In genomic region chr18:58822944-58823343, GRCh38 we compare ENCODE assay signal across 20 cellular contexts. TPM values are rescaled to one million over a fixed set of nuclear protein-coding genes. Genes with fewer than 3 reads are reported as not detected.
DNase-seq lines count a peak whose midpoint lies in the region; ATAC-seq and TF ChIP-seq lines count a peak whose summit lies in the region.
"Had no signal": no experiment of that assay in that cellular context is flagged by ENCODE, and none has a peak within 500 bp of the region (broad histone marks: within the 10 kb centered on the region; RNA-seq: fewer than 3 reads in every experiment).

No MANE protein-coding gene starts in this region.

- no peaks in the 10 kb centered on the region for H3K9me2 ChIP-seq in Loucy (replicated peaks; ENCODE audit: low read depth, low read length)
- no peaks in the 10 kb centered on the region for H3K9me2 ChIP-seq in hepatocyte (replicated peaks; ENCODE audit: insufficient read depth)

- no peak overlapping the region for H4K12ac ChIP-seq in trophoblast cell (ENCODE audit: low read depth, low read length)

- H3K4ac ChIP-seq in trophoblast cell (ENCODE audit: low read depth, low read length) = no peak overlapping the region

- no peak overlapping the region for H3K18ac ChIP-seq in trophoblast cell (ENCODE audit: low read length)

- DNase-seq in hepatocyte (ENCODE audit: low spot score) = no peak
- DNase-seq in neural crest cell (ENCODE audit: low read depth, low spot score) = no peak
- DNase-seq in trophoblast cell = peak; percentile 57 to 82
- DNase-seq in inferior parietal cortex (ENCODE audit: extremely low spot score) = no peak
- no peak for DNase-seq in body of pancreas
- DNase-seq in hypothalamus (lab: John Stamatoyannopoulos, UW) = no peak
- DNase-seq: 8988T; ACHN; BE2C; C1 segment of cervical spinal cord; Caco-2; Calu3; CD4-positive, alpha-beta T cell; CD8-positive, alpha-beta T cell; DMS79 treated with DMSO at 0.1 percent for 48 hours; GF-D8 had no signal

- no peak for TF ChIP-seq POLR2A in body of pancreas (IDR thresholded peaks at IDR 0.05)

- ATAC-seq in GM21515 (IDR thresholded peaks at IDR 0.05; ENCODE audit: unreplicated experiment) = no peak
- no peak for ATAC-seq in body of pancreas
- ATAC-seq: CD8-positive, alpha-beta T cell had no signal

- H3K4me3 Mint-ChIP-seq in neural crest cell = no peak overlapping the region
- H3K4me3 Mint-ChIP-seq: CD14-positive monocyte; CD4-positive, alpha-beta T cell; CD8-positive, alpha-beta T cell had no signal

- H4K20me1 ChIP-seq in Loucy (ENCODE audit: insufficient read depth, low read length, poor library complexity, severe bottlenecking) (no peaks in the 10 kb centered on the region), hepatocyte (ENCODE audit: insufficient read depth, poor library complexity, severe bottlenecking) (no peaks in the 10 kb centered on the region)

- peak overlapping the region; percentile 1 for H2BK12ac ChIP-seq in trophoblast cell (ENCODE audit: low read length)

- H3K36me3 ChIP-seq in Loucy (ENCODE audit: insufficient read depth, low read length) = no peaks in the 10 kb centered on the region
- no peaks in the 10 kb centered on the region for H3K36me3 ChIP-seq in hepatocyte (replicated peaks; ENCODE audit: insufficient read depth, low read depth)
- no peaks in the 10 kb centered on the region for H3K36me3 ChIP-seq in trophoblast cell (ENCODE audit: control insufficient read depth in 1 of 2, insufficient read depth in 2 of 2, low read length in 2 of 2)
- no peaks in the 10 kb centered on the region for H3K36me3 ChIP-seq in body of pancreas (replicated peaks in 1 of 2; ENCODE audit: insufficient read depth in 1 of 2, low read depth in 2 of 2)
- H3K36me3 ChIP-seq: BE2C, BLaER1 had no signal

- no peak overlapping the region for H3K14ac ChIP-seq in trophoblast cell (ENCODE audit: low read length)

- no peak for TF ChIP-seq CTCF in Loucy (conservative IDR thresholded peaks at IDR 0.05; ENCODE audit: low read length)
- no peak for TF ChIP-seq CTCF in hepatocyte (IDR thresholded peaks at IDR 0.05; ENCODE audit: poor library complexity)
- TF ChIP-seq CTCF in neural crest cell (conservative IDR thresholded peaks at IDR 0.05) = no peak
- no peak for TF ChIP-seq CTCF in body of pancreas (IDR thresholded peaks at IDR 0.05)

- H3K79me1 ChIP-seq in trophoblast cell (ENCODE audit: low read length) = peaks cover 6% of the 10 kb centered on the region

- H2BK120ac ChIP-seq in trophoblast cell (ENCODE audit: insufficient read depth, low read length, poor library complexity) = no peak overlapping the region

- H2AK5ac ChIP-seq in trophoblast cell (ENCODE audit: low read length) = no peak overlapping the region

- no peaks in the 10 kb centered on the region for H3K27me3 Mint-ChIP-seq in neural crest cell (ENCODE audit: low read depth)

- peak overlapping the region; percentile 48 for H3K27ac Mint-ChIP-seq in neural crest cell (ENCODE audit: unreplicated experiment)
- H3K27ac Mint-ChIP-seq: CD14-positive monocyte; CD4-positive, alpha-beta T cell; CD8-positive, alpha-beta T cell had no signal

- intact Hi-C loops in body of pancreas (cut with DNase I) = no loop called here

- peaks cover 36% of the 10 kb centered on the region for H3K4me1 Mint-ChIP-seq in neural crest cell
- H3K4me1 Mint-ChIP-seq: CD14-positive monocyte had no signal

- no peak overlapping the region for H2AFZ ChIP-seq in Loucy (ENCODE audit: low read length)
- H2AFZ ChIP-seq in hepatocyte = no peak overlapping the region
- no peak overlapping the region for H2AFZ ChIP-seq in trophoblast cell (ENCODE audit: insufficient read depth, low read length, poor library complexity)

- WGBS in hepatocyte (ENCODE audit: low lambda C conversion rate, missing lambda C conversion rate) = 80% methylated on average over 13 of the region's 13 CpGs
- WGBS in trophoblast cell (ENCODE audit: extremely low coverage, insufficient coverage, insufficient read length) = no CpG with 5 or more reads among the region's 13 CpGs
- WGBS in body of pancreas, 2 donors = 90 to 98% methylated on average over 13 of the region's 13 CpGs

- H3K4me3 ChIP-seq in Loucy (ENCODE audit: low read length, poor library complexity, severe bottlenecking) (no peak overlapping the region), hepatocyte (no peak overlapping the region), trophoblast cell (ENCODE audit: low read depth, low read length) (no peak overlapping the region), body of pancreas (no peak overlapping the region)
- H3K4me3 ChIP-seq: BLaER1 had no signal

- H3F3A ChIP-seq in Loucy (ENCODE audit: low read depth) = no peaks in the 10 kb centered on the region

- H3K9me3 ChIP-seq in Loucy (ENCODE audit: insufficient read depth, low read depth, low read length) = no peaks in the 10 kb centered on the region
- no peaks in the 10 kb centered on the region for H3K9me3 ChIP-seq in hepatocyte (ENCODE audit: low read depth)
- H3K9me3 ChIP-seq in trophoblast cell (ENCODE audit: insufficient read depth, low read depth, low read length) = no peaks in the 10 kb centered on the region
- no peaks in the 10 kb centered on the region for H3K9me3 ChIP-seq in body of pancreas
- H3K9me3 ChIP-seq: BE2C, Caco-2 had no signal

- H3K36me3 Mint-ChIP-seq in neural crest cell (ENCODE audit: low read depth) = no peaks in the 10 kb centered on the region
- H3K36me3 Mint-ChIP-seq: CD14-positive monocyte; CD8-positive, alpha-beta T cell had no signal

- no peak overlapping the region for H4K91ac ChIP-seq in trophoblast cell (ENCODE audit: low read depth, low read length)

- no peak overlapping the region for H3K9ac ChIP-seq in Loucy (ENCODE audit: low read depth, low read length, poor library complexity, severe bottlenecking)
- H3K9ac ChIP-seq in trophoblast cell (ENCODE audit: low read length) = no peak overlapping the region
- H3K9ac ChIP-seq: BLaER1 had no signal

- H3K27me3 ChIP-seq in Loucy (ENCODE audit: insufficient read depth, low read length, poor library complexity, severe bottlenecking) = peaks cover 87% of the 10 kb centered on the region
- H3K27me3 ChIP-seq in hepatocyte = no peaks in the 10 kb centered on the region
- no peaks in the 10 kb centered on the region for H3K27me3 ChIP-seq in trophoblast cell (ENCODE audit: insufficient read depth, low read length)
- no peaks in the 10 kb centered on the region for H3K27me3 ChIP-seq in body of pancreas
- H3K27me3 ChIP-seq: BE2C had no signal

- H4K8ac ChIP-seq in trophoblast cell (ENCODE audit: low read depth, low read length) = no peak overlapping the region

- H3K23ac ChIP-seq in trophoblast cell (ENCODE audit: low read length) = no peak overlapping the region

- H3K79me2 ChIP-seq in Loucy (ENCODE audit: insufficient read depth, low read length) (no peaks in the 10 kb centered on the region), hepatocyte (no peaks in the 10 kb centered on the region), trophoblast cell (ENCODE audit: control insufficient read depth, insufficient read depth, low read length, poor library complexity) (no peaks in the 10 kb centered on the region)

- no peak overlapping the region for H2BK5ac ChIP-seq in trophoblast cell (ENCODE audit: low read depth, low read length, poor library complexity)

- H3K4me2 ChIP-seq in Loucy (ENCODE audit: low read depth, low read length, poor library complexity, severe bottlenecking) (peak overlapping the region; percentile 46), hepatocyte (no peak overlapping the region), trophoblast cell (ENCODE audit: low read length) (no peak overlapping the region)
- H3K4me2 ChIP-seq: BLaER1 had no signal

- H3K4me1 ChIP-seq in Loucy (ENCODE audit: insufficient read depth, low read length, poor library complexity, severe bottlenecking) (peaks cover 3% of the 10 kb centered on the region), hepatocyte (ENCODE audit: insufficient read depth) (no peaks in the 10 kb centered on the region), trophoblast cell (ENCODE audit: control insufficient read depth in 1 of 2, insufficient read depth in 2 of 2, low read length in 2 of 2) (peaks cover 2 to 5% of the 10 kb centered on the region in 2 experiments), body of pancreas (no peaks in the 10 kb centered on the region)
- H3K4me1 ChIP-seq: BE2C, Caco-2 had no signal

- H3K27ac ChIP-seq in hepatocyte = peak overlapping the region; percentile 52
- H3K27ac ChIP-seq in trophoblast cell (ENCODE audit: low read depth, low read length) = no peak overlapping the region
- H3K27ac ChIP-seq in body of pancreas = no peak overlapping the region
- H3K27ac ChIP-seq: BLaER1 had no signal

- peaks cover 2% of the 10 kb centered on the region for H3K9me3 Mint-ChIP-seq in neural crest cell
- H3K9me3 Mint-ChIP-seq: CD4-positive, alpha-beta T cell; CD8-positive, alpha-beta T cell had no signal

RNA-seq across cellular contexts. Expression of gene ZNF532, which starts 41.7 kb away (rescaled TPM):
- total RNA-seq in hepatocyte (36.5 and 52.0 TPM in 2 replicates), neural crest cell (171 and 180 TPM in 2 replicates), body of pancreas (10 to 100 TPM; 12.2 to 52.1 TPM)
- 13.6 and 15.9 TPM in 2 replicates for polyA plus RNA-seq in hepatocyte
- 95.4 and 96.7 TPM in 2 replicates for polyA plus RNA-seq in trophoblast cell (2013)

Comparison
In these comparisons a context has a peak if more than half of its experiments do, and no peak if none do; other contexts are left out.
1. DNase-seq: peak in trophoblast cell (2 of 2); none in hepatocyte (single experiment), neural crest cell (single experiment), inferior parietal cortex (single experiment), body of pancreas (0 of 4) and hypothalamus (0 of 51).